ENCODE assay signal across 8 cellular contexts in genomic region chr4:48109413-48110263, GRCh38. TPM values are rescaled to one million over a fixed set of nuclear protein-coding genes. Genes with fewer than 3 reads are reported as not detected.
DNase-seq lines count a peak whose midpoint lies in the region; ATAC-seq and TF ChIP-seq lines count a peak whose summit lies in the region.

No MANE protein-coding gene starts in this region.

- no peak for TF ChIP-seq EP300 in neural cell (conservative IDR thresholded peaks at IDR 0.05; ENCODE audit: poor library complexity, severe bottlenecking)

- no peaks in the 10 kb centered on the region for H3K9me3 ChIP-seq in CD4-positive, alpha-beta T cell (ENCODE audit: control insufficient read depth, low read length)
- H3K9me3 ChIP-seq in OCI-LY1 (ENCODE audit: low read length) (no peaks in the 10 kb centered on the region), neural cell (ENCODE audit: low read length) (no peaks in the 10 kb centered on the region)

- H3K4me1 ChIP-seq in OCI-LY1 (ENCODE audit: insufficient read depth, low read length, severe bottlenecking): no peaks in the 10 kb centered on the region

- H3F3A ChIP-seq in OCI-LY1 (ENCODE audit: insufficient read depth, low read length) (no peaks in the 10 kb centered on the region), neural cell (ENCODE audit: insufficient read depth, low read length, poor library complexity, severe bottlenecking) (no peaks in the 10 kb centered on the region)

- H3K9me3 Mint-ChIP-seq in CD4-positive, alpha-beta T cell: no peaks in the 10 kb centered on the region

- peaks cover 54% of the 10 kb centered on the region for H3K4me1 Mint-ChIP-seq in CD4-positive, alpha-beta T cell (ENCODE audit: low read depth)

- H2AFZ ChIP-seq in OCI-LY1 (ENCODE audit: low read length) (no peak overlapping the region), neural cell (ENCODE audit: low read depth, low read length) (no peak overlapping the region)

- no peak overlapping the region for H3K4me3 Mint-ChIP-seq in CD4-positive, alpha-beta T cell

- CTCF ChIA-PET in CD4-positive, alpha-beta T cell (lab: Charles Lee): interaction anchor here (1.0 to 2.7 kb wide), 6 partner anchors 12 to 32 kb away, joined by 3 to 9 read pairs (median 5); no protein-coding TSS in a partner anchor

- POLR2A ChIA-PET in CD4-positive, alpha-beta T cell (lab: Charles Lee): interaction anchor here (1.0 to 2.9 kb wide), 2 partner anchors 15 to 29 kb away, joined by 5 to 12 read pairs; no protein-coding TSS in a partner anchor

- no peak overlapping the region for H3K9ac ChIP-seq in OCI-LY1 (ENCODE audit: low read length)
- no peak overlapping the region for H3K9ac ChIP-seq in neural cell (ENCODE audit: low read length)

- H3K9me2 ChIP-seq in OCI-LY1 (ENCODE audit: low read depth, low read length) (no peaks in the 10 kb centered on the region), neural cell (ENCODE audit: insufficient read depth, low read length) (no peaks in the 10 kb centered on the region)

- TF ChIP-seq CTCF in CD4-positive, alpha-beta T cell (IDR thresholded peaks at IDR 0.05): peak; percentile 81
- TF ChIP-seq CTCF in OCI-LY1 (IDR thresholded peaks at IDR 0.05; ENCODE audit: low read length) (peak; percentile 76), neural cell (IDR thresholded peaks at IDR 0.05; ENCODE audit: poor library complexity, severe bottlenecking) (peak; percentile 54)

- H3K4me2 ChIP-seq in OCI-LY1 (ENCODE audit: low read length): no peak overlapping the region
- no peak overlapping the region for H3K4me2 ChIP-seq in neural cell (ENCODE audit: low read length)

- H3K4me3 ChIP-seq in OCI-LY1 (ENCODE audit: low read depth, low read length, poor library complexity, severe bottlenecking): no peak overlapping the region
- H3K4me3 ChIP-seq in neural cell (ENCODE audit: low read length): no peak overlapping the region

- no peak for DNase-seq in CD4-positive, alpha-beta T cell
- DNase-seq in dermis blood vessel endothelial cell: peak; percentile 69
- no peak for DNase-seq in activated CD8-positive, alpha-beta memory T cell treated with anti-CD3 and anti-CD28 coated beads, Interleukin-2, amount 50 U/mL, for 4 hours
- no peak for DNase-seq in retina

- no peak overlapping the region for H3K27ac ChIP-seq in CD4-positive, alpha-beta T cell (ENCODE audit: low read depth, low read length)
- H3K27ac ChIP-seq in OCI-LY1 (ENCODE audit: low read depth, low read length, poor library complexity, severe bottlenecking): no peak overlapping the region
- no peak overlapping the region for H3K27ac ChIP-seq in neural cell (ENCODE audit: low read length)

- H3K36me3 Mint-ChIP-seq in CD4-positive, alpha-beta T cell (ENCODE audit: low read depth): peaks cover 94% of the 10 kb centered on the region

- H3K27ac Mint-ChIP-seq in CD4-positive, alpha-beta T cell: peak overlapping the region; percentile 70

- no peaks in the 10 kb centered on the region for H3K27me3 Mint-ChIP-seq in CD4-positive, alpha-beta T cell

- no peaks in the 10 kb centered on the region for H3K36me3 ChIP-seq in OCI-LY1 (ENCODE audit: insufficient read depth, low read length)
- no peaks in the 10 kb centered on the region for H3K36me3 ChIP-seq in neural cell (ENCODE audit: insufficient read depth, low read length)

- ATAC-seq in CD4-positive, alpha-beta T cell (ENCODE audit: poor library complexity): peak; percentile 85
- ATAC-seq in GM18502 (IDR thresholded peaks at IDR 0.05; ENCODE audit: poor library complexity, unreplicated experiment) (peak; percentile 84), HG03175 (IDR thresholded peaks at IDR 0.05; ENCODE audit: unreplicated experiment) (peak; percentile 74)

- intact Hi-C loops in CD4-positive, alpha-beta T cell (cut with DNase I, micrococcal nuclease): loop anchor here in 1 of 2 experiments (1.0 kb wide), 1 partner anchor 32 kb away; no protein-coding TSS in a partner anchor

- no peaks in the 10 kb centered on the region for H3K27me3 ChIP-seq in CD4-positive, alpha-beta T cell (ENCODE audit: control insufficient read depth, insufficient read depth, low read length)
- H3K27me3 ChIP-seq in OCI-LY1 (ENCODE audit: insufficient read depth, low read length) (no peaks in the 10 kb centered on the region), neural cell (ENCODE audit: insufficient read depth, low read depth, low read length) (no peaks in the 10 kb centered on the region)

- H4K20me1 ChIP-seq in OCI-LY1 (ENCODE audit: insufficient read depth, low read length) (no peaks in the 10 kb centered on the region), neural cell (ENCODE audit: insufficient read depth) (no peaks in the 10 kb centered on the region)

- H3K79me2 ChIP-seq in OCI-LY1 (ENCODE audit: insufficient read depth, low read length) (no peaks in the 10 kb centered on the region), neural cell (replicated peaks; ENCODE audit: insufficient read depth, low read length) (no peaks in the 10 kb centered on the region)

- no peak for TF ChIP-seq RAD21 in neural cell (conservative IDR thresholded peaks at IDR 0.05)

TF ChIP-seq in neural cell, 6 proteins besides CTCF, POLR2A, EP300 and RAD21:
- TF ChIP-seq SMC3 (conservative IDR thresholded peaks at IDR 0.05; ENCODE audit: poor library complexity) (peak; percentile 16), TAF1 (IDR thresholded peaks at IDR 0.05; ENCODE audit: low read depth) (no peak)

RNA-seq across cellular contexts. Expression of gene TXK, which starts 24.4 kb away (rescaled TPM):
- 10 to 100 TPM; 67.0 to 69.9 TPM for total RNA-seq in CD4-positive, alpha-beta T cell
- total RNA-seq in dermis blood vessel endothelial cell: 0.17 and 0.23 TPM in 2 replicates
- not detected in 2 replicates for polyA plus RNA-seq in neural cell
- not detected in 2 replicates for polyA minus RNA-seq in neural cell

Comparison
In these comparisons a context has a peak if more than half of its experiments do, and no peak if none do; other contexts are left out.
1. RNA of gene TXK, which starts 24.4 kb away (total RNA-seq): 67.0 to 69.9 TPM in CD4-positive, alpha-beta T cell; 0.17 to 0.23 TPM in dermis blood vessel endothelial cell; every median in the first group is over 10 times any median in the second.
2. Peak in every context shown above with its lines, with median percentiles within 50 percentile points of each other: ATAC-seq and CTCF ChIP-seq.